Comparison of ENCODE assay signal across 22 cellular contexts in genomic region chr15:91871138-91871537, GRCh38. TPM values are rescaled to one million over a fixed set of nuclear protein-coding genes. Genes with fewer than 3 reads are reported as not detected.
DNase-seq lines count a peak whose midpoint lies in the region; TF ChIP-seq lines count a peak whose summit lies in the region.
"Had no signal": no experiment of that assay in that cellular context is flagged by ENCODE, and none has a peak within 500 bp of the region (broad histone marks: within the 10 kb centered on the region; RNA-seq: fewer than 3 reads in every experiment).

No MANE protein-coding gene starts in this region.

- H3K9me3 ChIP-seq in Loucy (ENCODE audit: insufficient read depth, low read depth, low read length) (no peaks in the 10 kb centered on the region), thyroid gland (no peaks in the 10 kb centered on the region)
- H3K9me3 ChIP-seq: mucosa of descending colon, Peyer's patch had no signal

- no peak overlapping the region for H3K27ac Mint-ChIP-seq in activated naive CD8-positive, alpha-beta T cell
- no peak overlapping the region for H3K27ac Mint-ChIP-seq in activated naive CD8-positive, alpha-beta T cell treated with anti-CD3 and anti-CD28 coated beads for 36 hours
- H3K27ac Mint-ChIP-seq: stimulated activated memory B cell treated with anti-CD40 and anti-IgM and Interleukin-4, amounts not matched to agents 10 μg/mL and 1 μg/mL and 100 μg/mL, for 72 hours had no signal

- no peak for TF ChIP-seq CTCF in Loucy (conservative IDR thresholded peaks at IDR 0.05; ENCODE audit: low read length)
- no peak for TF ChIP-seq CTCF in coronary artery (IDR thresholded peaks at IDR 0.05)
- no peak for TF ChIP-seq CTCF in thyroid gland (IDR thresholded peaks at IDR 0.05)

- peak overlapping the region; percentile 7 for H3K4me3 Mint-ChIP-seq in activated naive CD8-positive, alpha-beta T cell
- H3K4me3 Mint-ChIP-seq in activated naive CD8-positive, alpha-beta T cell treated with anti-CD3 and anti-CD28 coated beads for 36 hours: no peak overlapping the region
- H3K4me3 Mint-ChIP-seq: activated T-cell treated with anti-CD3 and anti-CD28 coated beads, Interleukin-2, amount 50 U/mL, for 4 hours; stimulated activated memory B cell treated with anti-CD40 and anti-IgM and Interleukin-4, amounts not matched to agents 10 μg/mL and 1 μg/mL and 100 μg/mL, for 72 hours had no signal

- H3K27ac ChIP-seq in coronary artery: no peak overlapping the region
- peak overlapping the region; percentile 3 to 20 (median 15) for H3K27ac ChIP-seq in thyroid gland
- H3K27ac ChIP-seq: Peyer's patch, WERI-Rb-1 had no signal

- H3K36me3 ChIP-seq in Loucy (ENCODE audit: insufficient read depth, low read length) (no peaks in the 10 kb centered on the region), thyroid gland (no peaks in the 10 kb centered on the region)
- H3K36me3 ChIP-seq: Peyer's patch, WERI-Rb-1 had no signal

- no peaks in the 10 kb centered on the region for H3F3A ChIP-seq in Loucy (ENCODE audit: low read depth)

- no peaks in the 10 kb centered on the region for H3K79me2 ChIP-seq in Loucy (ENCODE audit: insufficient read depth, low read length)

- TF ChIP-seq POLR2A in thyroid gland (IDR thresholded peaks at IDR 0.05): no peak

- intact Hi-C loops in thyroid gland (cut with DNase I): no loop called here

- WGBS in thyroid gland, 2 donors: 81 to 83% methylated on average over 5 of the region's 5 CpGs

- no peak overlapping the region for H3K9ac ChIP-seq in Loucy (ENCODE audit: low read depth, low read length, poor library complexity, severe bottlenecking)

- H4K20me1 ChIP-seq in Loucy (ENCODE audit: insufficient read depth, low read length, poor library complexity, severe bottlenecking): no peaks in the 10 kb centered on the region

- no peaks in the 10 kb centered on the region for H3K9me2 ChIP-seq in Loucy (replicated peaks; ENCODE audit: low read depth, low read length)

- no peak for DNase-seq in activated naive CD8-positive, alpha-beta T cell treated with anti-CD3 and anti-CD28 coated beads for 36 hours
- DNase-seq in coronary artery (ENCODE audit: low spot score) (peak; percentile 52), thyroid gland (no peak), DMS79 treated with DMSO at 0.1 percent for 48 hours (lab: John Stamatoyannopoulos, UW) (no peak), NOMO-1 treated with dmso at 0.1 percent for 144 hours (lab: John Stamatoyannopoulos, UW; ENCODE audit: unreplicated experiment) (no peak)
- DNase-seq: activated CD4-positive, alpha-beta T cell treated with anti-CD3 and anti-CD28 coated beads for 48 hours; activated naive CD4-positive, alpha-beta T cell; activated T-cell treated with anti-CD3 and anti-CD28 coated beads, Interleukin-2, amount 50 U/mL, for 4 hours; anterior cingulate cortex; DMS153; effector CD8-positive, alpha-beta T cell; hypothalamus; Karpas-422; left cardiac atrium; mucosa of descending colon; NCI-H2107; Peyer's patch; WERI-Rb-1 had no signal

- H3K27me3 ChIP-seq in Loucy (ENCODE audit: insufficient read depth, low read length, poor library complexity, severe bottlenecking) (no peaks in the 10 kb centered on the region), thyroid gland (no peaks in the 10 kb centered on the region)
- H3K27me3 ChIP-seq: Peyer's patch had no signal

- H2AFZ ChIP-seq in Loucy (ENCODE audit: low read length): no peak overlapping the region

- H3K4me1 Mint-ChIP-seq in activated naive CD8-positive, alpha-beta T cell (ENCODE audit: low read depth): peaks cover 58% of the 10 kb centered on the region
- peaks cover 45% of the 10 kb centered on the region for H3K4me1 Mint-ChIP-seq in activated naive CD8-positive, alpha-beta T cell treated with anti-CD3 and anti-CD28 coated beads for 36 hours
- H3K4me1 Mint-ChIP-seq: stimulated activated memory B cell treated with anti-CD40 and anti-IgM and Interleukin-4, amounts not matched to agents 10 μg/mL and 1 μg/mL and 100 μg/mL, for 72 hours had no signal

- peaks cover 34% of the 10 kb centered on the region for H3K4me1 ChIP-seq in Loucy (ENCODE audit: insufficient read depth, low read length, poor library complexity, severe bottlenecking)
- peaks cover 44 to 49% of the 10 kb centered on the region in 2 donors for H3K4me1 ChIP-seq in thyroid gland

- H3K4me2 ChIP-seq in Loucy (ENCODE audit: low read depth, low read length, poor library complexity, severe bottlenecking): peak overlapping the region; percentile 20

- H3K9me3 Mint-ChIP-seq in activated naive CD8-positive, alpha-beta T cell (ENCODE audit: low read depth): no peaks in the 10 kb centered on the region
- no peaks in the 10 kb centered on the region for H3K9me3 Mint-ChIP-seq in activated naive CD8-positive, alpha-beta T cell treated with anti-CD3 and anti-CD28 coated beads for 36 hours

- peaks cover 4% of the 10 kb centered on the region for H3K36me3 Mint-ChIP-seq in activated naive CD8-positive, alpha-beta T cell
- H3K36me3 Mint-ChIP-seq in activated naive CD8-positive, alpha-beta T cell treated with anti-CD3 and anti-CD28 coated beads for 36 hours: peaks cover 4% of the 10 kb centered on the region
- H3K36me3 Mint-ChIP-seq: stimulated activated memory B cell treated with anti-CD40 and anti-IgM and Interleukin-4, amounts not matched to agents 10 μg/mL and 1 μg/mL and 100 μg/mL, for 72 hours had no signal

- H3K27me3 Mint-ChIP-seq in activated naive CD8-positive, alpha-beta T cell: no peaks in the 10 kb centered on the region
- peaks cover 19% of the 10 kb centered on the region for H3K27me3 Mint-ChIP-seq in activated naive CD8-positive, alpha-beta T cell treated with anti-CD3 and anti-CD28 coated beads for 36 hours

- H3K4me3 ChIP-seq in Loucy (ENCODE audit: low read length, poor library complexity, severe bottlenecking) (peak overlapping the region; percentile 15), coronary artery (no peak overlapping the region), thyroid gland (replicated peaks in 1 of 3) (no peak overlapping the region)
- H3K4me3 ChIP-seq: mucosa of descending colon, Peyer's patch had no signal

RNA-seq across cellular contexts. Expression of gene SLCO3A1, which starts 17.6 kb away (rescaled TPM):
- total RNA-seq in activated naive CD8-positive, alpha-beta T cell treated with anti-CD3 and anti-CD28 coated beads for 36 hours: 1 to 10 TPM; 2.0 to 2.7 TPM
- 10 to 100 TPM; 23.3 to 31.4 (median 28.0) TPM for total RNA-seq in thyroid gland
- total RNA-seq: G401 had no signal

Comparison
In these comparisons a context has a peak if more than half of its experiments do, and no peak if none do; other contexts are left out.
1. H3K27ac ChIP-seq: peak in thyroid gland (3 of 3); none in coronary artery (0 of 2).
2. RNA of gene SLCO3A1, which starts 17.6 kb away (total RNA-seq): 23.3 to 31.4 TPM in thyroid gland; 2.0 to 2.7 TPM in activated naive CD8-positive, alpha-beta T cell treated with anti-CD3 and anti-CD28 coated beads for 36 hours; every median in the first group is over 4 times any median in the second.